Comparison of ENCODE assay signal across 1 cellular context in genomic region chr16:56360117-56361008, GRCh38.
TF ChIP-seq lines count a peak whose summit lies in the region.

No MANE protein-coding gene starts in this region.

TF ChIP-seq in GM12878, 131 proteins besides CTCF, POLR2A, EP300 and RAD21 (continued from another document):
- no peak for TF ChIP-seq PKNOX1 (IDR thresholded peaks at IDR 0.05)
- no peak for TF ChIP-seq PRDM15 (CRISPR knock-in tag; IDR thresholded peaks at IDR 0.05)
- TF ChIP-seq NFXL1 (IDR thresholded peaks at IDR 0.05; ENCODE audit: borderline replicate concordance) = no peak
- no peak for TF ChIP-seq CEBPB (IDR thresholded peaks at IDR 0.05; ENCODE audit: borderline replicate concordance in 1 of 2, low read depth in 2 of 2, low read length in 2 of 2)
